Comparison of ENCODE assay signal across 18 cellular contexts in genomic region chr9:111187376-111187775, GRCh38.
A peak's percentile ranks its signal among the peaks of the same experiment; 100 is the strongest.
DNase-seq lines count a peak whose midpoint lies in the region; FAIRE-seq and TF ChIP-seq lines count a peak whose summit lies in the region.
"Had no signal": no experiment of that assay in that cellular context is flagged by ENCODE, and none has a peak within 500 bp of the region (broad histone marks: within the 10 kb centered on the region; RNA-seq: fewer than 3 reads in every experiment).

No MANE protein-coding gene starts in this region.

- H3K4me1 Mint-ChIP-seq in astrocyte (ENCODE audit: low read depth, unreplicated experiment), result no peaks in the 10 kb centered on the region
- H3K4me1 Mint-ChIP-seq: B cell; CD4-positive, alpha-beta memory T cell; IgD-negative memory B cell had no signal

- H3K4me2 ChIP-seq in astrocyte (ENCODE audit: low read length), result no peak overlapping the region

- H3K27ac Mint-ChIP-seq in astrocyte (ENCODE audit: unreplicated experiment), result no peak overlapping the region
- H3K27ac Mint-ChIP-seq: B cell; CD4-positive, alpha-beta memory T cell; H9; IgD-negative memory B cell had no signal

- H3K9me3 Mint-ChIP-seq in astrocyte (ENCODE audit: unreplicated experiment), result no peaks in the 10 kb centered on the region

- H3K27me3 ChIP-seq in astrocyte (ENCODE audit: insufficient read depth, low read length), result no peaks in the 10 kb centered on the region

- H3K9ac ChIP-seq in astrocyte (ENCODE audit: low read length), result no peak overlapping the region

- no peaks in the 10 kb centered on the region for H3K9me3 ChIP-seq in astrocyte (ENCODE audit: insufficient read depth, low read depth, low read length)

- no peak for FAIRE-seq in astrocyte (lab: Jason Lieb, UNC)
- FAIRE-seq: G401.6, GM12891 had no signal

- no peaks in the 10 kb centered on the region for H3K36me3 Mint-ChIP-seq in astrocyte (ENCODE audit: low read depth, unreplicated experiment)
- H3K36me3 Mint-ChIP-seq: CD4-positive, alpha-beta memory T cell; IgD-negative memory B cell had no signal

- H3K4me3 ChIP-seq in astrocyte (ENCODE audit: insufficient read depth, low read depth, low read length), result no peak overlapping the region

- no peaks in the 10 kb centered on the region for H3K4me1 ChIP-seq in astrocyte (ENCODE audit: insufficient read depth, low read length)

- no peak overlapping the region for H3K4me3 Mint-ChIP-seq in astrocyte (ENCODE audit: unreplicated experiment)
- H3K4me3 Mint-ChIP-seq: B cell; CD4-positive, alpha-beta memory T cell; H9; IgD-negative memory B cell had no signal

- no peaks in the 10 kb centered on the region for H4K20me1 ChIP-seq in astrocyte (ENCODE audit: insufficient read depth, low read length)

- peak; percentile 75 for DNase-seq in EH (ENCODE audit: low read depth)
- DNase-seq in astrocyte (ENCODE audit: low read depth), result peak; percentile 47
- peak; percentile 11 for DNase-seq in kidney tubule cell (ENCODE audit: low spot score)
- DNase-seq in NCI-H1105 treated with DMSO at 0.1 percent for 48 hours (lab: John Stamatoyannopoulos, UW), result no peak
- no peak for DNase-seq in activated CD8-positive, alpha-beta memory T cell treated with anti-CD3 and anti-CD28 coated beads, Interleukin-2, amount 50 U/mL, for 48 hours
- no peak for DNase-seq in SK-N-DZ (ENCODE audit: low spot score)
- DNase-seq in hippocampal formation (lab: John Stamatoyannopoulos, UW), result no peak
- DNase-seq: ACHN; CD4-positive, alpha-beta memory T cell; DMS79; EL; GOT3; H9 had no signal

- H3K27me3 Mint-ChIP-seq in astrocyte (ENCODE audit: low read depth, unreplicated experiment), result no peaks in the 10 kb centered on the region
- H3K27me3 Mint-ChIP-seq: B cell, IgD-negative memory B cell had no signal

- H3K36me3 ChIP-seq in astrocyte (ENCODE audit: insufficient read depth, low read length), result no peaks in the 10 kb centered on the region

- H3K27ac ChIP-seq in astrocyte (ENCODE audit: low read depth, low read length), result no peak overlapping the region
- H3K27ac ChIP-seq: C4-2B had no signal

- no peak overlapping the region for H2AFZ ChIP-seq in astrocyte (ENCODE audit: low read depth, low read length)

- TF ChIP-seq CTCF in astrocyte (IDR thresholded peaks at IDR 0.05; ENCODE audit: insufficient read depth, low read depth, low read length), result no peak

- no peaks in the 10 kb centered on the region for H3K79me2 ChIP-seq in astrocyte (ENCODE audit: insufficient read depth, low read length)

Comparison
In these comparisons a context has a peak if more than half of its experiments do, and no peak if none do; other contexts are left out.
1. DNase-seq: peak in EH (single experiment), astrocyte (single experiment) and kidney tubule cell (single experiment); none in NCI-H1105 treated with DMSO at 0.1 percent for 48 hours (single experiment), activated CD8-positive, alpha-beta memory T cell treated with anti-CD3 and anti-CD28 coated beads, Interleukin-2, amount 50 U/mL, for 48 hours (single experiment), SK-N-DZ (single experiment) and hippocampal formation (0 of 2).